9 cellular contexts compared by ENCODE assay signal in genomic region chr1:228226956-228227791, GRCh38. TPM values are rescaled to one million over a fixed set of nuclear protein-coding genes. Genes with fewer than 3 reads are reported as not detected.
DNase-seq lines count a peak whose midpoint lies in the region; ATAC-seq and TF ChIP-seq lines count a peak whose summit lies in the region.
"Had no signal": no experiment of that assay in that cellular context is flagged by ENCODE, and none has a peak within 500 bp of the region (broad histone marks: within the 10 kb centered on the region; RNA-seq: fewer than 3 reads in every experiment).

No MANE protein-coding gene starts in this region.

- no peaks in the 10 kb centered on the region for H3K9me3 ChIP-seq in upper lobe of right lung

- CTCF ChIA-PET in RWPE1 (lab: Yijun Ruan, JAX), result interaction anchor here (1.6 kb wide), 1 partner anchor 13 kb away, joined by 9 read pairs; no protein-coding TSS in a partner anchor

- TF ChIP-seq CTCF in RWPE1 (conservative IDR thresholded peaks at IDR 0.05; ENCODE audit: low read depth), result no peak
- TF ChIP-seq CTCF in foreskin fibroblast (IDR thresholded peaks at IDR 0.05; ENCODE audit: low read depth, low read length), result peak; percentile 27
- peak; percentile 13 for TF ChIP-seq CTCF in upper lobe of right lung (IDR thresholded peaks at IDR 0.05)

- no peaks in the 10 kb centered on the region for H3K36me3 ChIP-seq in upper lobe of right lung

- no peaks in the 10 kb centered on the region for H3K4me1 ChIP-seq in upper lobe of right lung

- H3K4me3 ChIP-seq in foreskin fibroblast (ENCODE audit: low read depth in 1 of 2, low read length in 2 of 2) (no peak overlapping the region), upper lobe of right lung (no peak overlapping the region)

- H3K27me3 ChIP-seq in upper lobe of right lung, result no peaks in the 10 kb centered on the region

- ATAC-seq in upper lobe of right lung (no peak), GM19397 (IDR thresholded peaks at IDR 0.05; ENCODE audit: unreplicated experiment) (no peak)

- intact Hi-C loops in upper lobe of right lung (cut with DNase I), result no loop called here

- POLR2A ChIA-PET in RWPE1 (lab: Yijun Ruan, JAX; ENCODE audit: low non-redundant PET), result no interaction called here

- peak; percentile 44 for DNase-seq in activated CD8-positive, alpha-beta memory T cell treated with anti-CD3 and anti-CD28 coated beads for 24 hours
- DNase-seq in activated CD8-positive, alpha-beta memory T cell treated with anti-CD3 and anti-CD28 coated beads, Interleukin-2, amount 50 U/mL, for 48 hours, result no peak
- no peak for DNase-seq in RWPE1 (ENCODE audit: low spot score)
- peak; percentile 62 to 67 for DNase-seq in foreskin fibroblast
- DNase-seq in upper lobe of right lung, result no peak
- no peak for DNase-seq in DMS153 treated with DMSO at 0.1 percent for 48 hours (lab: John Stamatoyannopoulos, UW; ENCODE audit: unreplicated experiment)
- no peak for DNase-seq in anterior cingulate cortex (lab: John Stamatoyannopoulos, UW)

- H3K27ac ChIP-seq in RWPE1 (peak overlapping the region; percentile 98), upper lobe of right lung (no peak overlapping the region)
- H3K27ac ChIP-seq: C4-2B had no signal

RNA-seq across cellular contexts. Expression of gene OBSCN, which starts 19.3 kb away (rescaled TPM):
- 39.4 TPM for total RNA-seq in upper lobe of right lung

Comparison
In these comparisons a context has a peak if more than half of its experiments do, and no peak if none do; other contexts are left out.
1. DNase-seq: peak in activated CD8-positive, alpha-beta memory T cell treated with anti-CD3 and anti-CD28 coated beads for 24 hours (single experiment) and foreskin fibroblast (2 of 2); none in activated CD8-positive, alpha-beta memory T cell treated with anti-CD3 and anti-CD28 coated beads, Interleukin-2, amount 50 U/mL, for 48 hours (single experiment), RWPE1 (single experiment), upper lobe of right lung (single experiment), DMS153 treated with DMSO at 0.1 percent for 48 hours (single experiment) and anterior cingulate cortex (0 of 58).